ENCODE assay signal across 11 cellular contexts in genomic region chr12:52926596-52927241, GRCh38. TPM values are rescaled to one million over a fixed set of nuclear protein-coding genes. Genes with fewer than 3 reads are reported as not detected.
DNase-seq lines count a peak whose midpoint lies in the region; ATAC-seq and TF ChIP-seq lines count a peak whose summit lies in the region.
"Had no signal": no experiment of that assay in that cellular context is flagged by ENCODE, and none has a peak within 500 bp of the region (broad histone marks: within the 10 kb centered on the region; RNA-seq: fewer than 3 reads in every experiment).

No MANE protein-coding gene starts in this region.

- H3K27ac ChIP-seq in AG04450 (ENCODE audit: low read depth, low read length) (peak overlapping the region; percentile 39), IMR-90 (ENCODE audit: insufficient read depth, low read length) (no peak overlapping the region; the same call in 1 of the 2 replicates), osteoblast (ENCODE audit: low read depth, low read length) (peak overlapping the region; percentile 95)

- H3K79me1 ChIP-seq in IMR-90 (ENCODE audit: low read depth in 1 of 2, low read length in 2 of 2) = peaks cover 0 to 16% of the 10 kb centered on the region in 2 experiments; a peak in 2 of 4 replicates

- peak overlapping the region; percentile 99 for H3K4ac ChIP-seq in IMR-90 (ENCODE audit: low read depth, low read length)

- H2AK9ac ChIP-seq in IMR-90 (replicated peaks; ENCODE audit: low read depth, low read length, poor library complexity) = peak overlapping the region; percentile 4

- DNase-seq in AG04450 (ENCODE audit: low read depth, low spot score) (no peak), IMR-90 (no peak), endothelial cell (ENCODE audit: low spot score) (no peak), osteoblast (ENCODE audit: insufficient read length, low spot score, missing footprints) (peak; percentile 76), DMS153 treated with DMSO at 0.1 percent for 48 hours (lab: John Stamatoyannopoulos, UW; ENCODE audit: unreplicated experiment) (no peak), omental fat pad (ENCODE audit: low spot score) (no peak)
- DNase-seq in central memory CD4-positive, alpha-beta T cell = no peak
- DNase-seq: CD4-positive, CD25-positive, alpha-beta regulatory T cell; KG1; posterior cingulate gyrus had no signal

- peak overlapping the region; percentile 64 for H2BK15ac ChIP-seq in IMR-90 (ENCODE audit: low read depth, low read length)

- no peaks in the 10 kb centered on the region for H4K20me1 ChIP-seq in IMR-90 (ENCODE audit: insufficient read depth, low read length)
- no peaks in the 10 kb centered on the region for H4K20me1 ChIP-seq in osteoblast (ENCODE audit: insufficient read depth, low read length)

- 0 out of 2 replicates have a peak overlapping the region, but pooled peaks have one; percentile 67 for H3K23ac ChIP-seq in IMR-90 (ENCODE audit: low read depth, low read length)

- POLR2A ChIA-PET in AG04450 (lab: Yijun Ruan, JAX) = no interaction called here
- POLR2A ChIA-PET in IMR-90 (lab: Charles Lee; ENCODE audit: unreplicated experiment) = no interaction called here

- peak overlapping the region; percentile 51 for H3K27ac Mint-ChIP-seq in endothelial cell (ENCODE audit: unreplicated experiment)
- H3K27ac Mint-ChIP-seq: CD4-positive, CD25-positive, alpha-beta regulatory T cell had no signal

- H3K79me2 ChIP-seq in osteoblast (ENCODE audit: insufficient read depth, low read length) = no peaks in the 10 kb centered on the region

- no peak for TF ChIP-seq RAD21 in IMR-90 (IDR thresholded peaks at IDR 0.05; ENCODE audit: low read length)

- in situ Hi-C loops in IMR-90 (cut with MboI; ENCODE audit: low sequenced_read_pairs) = no loop called here

- peak overlapping the region; percentile 97 for H2BK5ac ChIP-seq in IMR-90 (ENCODE audit: low read depth, low read length, poor library complexity, severe bottlenecking)

- H3K36me3 ChIP-seq in IMR-90 (ENCODE audit: control insufficient read depth, insufficient read depth, low read length) (no peaks in the 10 kb centered on the region), osteoblast (ENCODE audit: insufficient read depth, low read length) (no peaks in the 10 kb centered on the region)

- WGBS in IMR-90 (ENCODE audit: extremely low coverage in 2 of 2, insufficient read length in 1 of 2), 2 experiments = no CpG with 5 or more reads among the region's 4 CpGs

- no TSS peak for BruUV-seq in IMR-90 (replicated peaks; lab: Mats Ljungman, UMichigan)

- peak overlapping the region; percentile 99 for H2BK120ac ChIP-seq in IMR-90 (ENCODE audit: low read depth, low read length)

- H3K9ac ChIP-seq in IMR-90 (ENCODE audit: low read depth, low read length) = no peak overlapping the region

- H3K9me3 Mint-ChIP-seq in endothelial cell (ENCODE audit: unreplicated experiment) = no peaks in the 10 kb centered on the region

- H3K56ac ChIP-seq in IMR-90 (ENCODE audit: extremely low read depth, insufficient read depth, low read length) = no peak overlapping the region

- no peak overlapping the region for H3K4me3 Mint-ChIP-seq in endothelial cell (ENCODE audit: unreplicated experiment)
- H3K4me3 Mint-ChIP-seq: CD4-positive, CD25-positive, alpha-beta regulatory T cell had no signal

- dilution Hi-C loops in IMR-90 (cut with HindIII; ENCODE audit: low sequenced_read_pairs, unreplicated experiment) = no loop called here

- peaks cover 24% of the 10 kb centered on the region for H3K4me1 Mint-ChIP-seq in endothelial cell (ENCODE audit: unreplicated experiment)
- H3K4me1 Mint-ChIP-seq: CD4-positive, CD25-positive, alpha-beta regulatory T cell had no signal

- no peak for TF ChIP-seq CTCF in AG04450 (IDR thresholded peaks at IDR 0.05; ENCODE audit: low read depth, low read length)
- TF ChIP-seq CTCF in IMR-90 (conservative IDR thresholded peaks at IDR 0.05; ENCODE audit: low read depth, low read length) = no peak
- no peak for TF ChIP-seq CTCF in endothelial cell (IDR thresholded peaks at IDR 0.05; ENCODE audit: unreplicated experiment)
- no peak for TF ChIP-seq CTCF in osteoblast (IDR thresholded peaks at IDR 0.05; ENCODE audit: extremely low read depth, low read depth, low read length)
- TF ChIP-seq CTCF in omental fat pad (IDR thresholded peaks at IDR 0.05) = no peak

- H3K27me3 ChIP-seq in AG04450 (ENCODE audit: control insufficient read depth, insufficient read depth, low read length) (no peaks in the 10 kb centered on the region), IMR-90 (ENCODE audit: control insufficient read depth, insufficient read depth, low read length) (no peaks in the 10 kb centered on the region), osteoblast (ENCODE audit: insufficient read depth, low read length) (no peaks in the 10 kb centered on the region)

- peaks cover 29% of the 10 kb centered on the region for H3K4me1 ChIP-seq in IMR-90 (ENCODE audit: control insufficient read depth, insufficient read depth, low read length)
- H3K4me1 ChIP-seq in osteoblast (ENCODE audit: insufficient read depth, low read length) = peaks cover 33% of the 10 kb centered on the region

- H4K5ac ChIP-seq in IMR-90 (ENCODE audit: low read depth, low read length) = peak overlapping the region; percentile 23; the same call in 1 of the 2 replicates

- H2BK20ac ChIP-seq in IMR-90 (ENCODE audit: low read depth, low read length) = peak overlapping the region; percentile 93

- peak overlapping the region; percentile 94 for H2AK5ac ChIP-seq in IMR-90 (ENCODE audit: low read depth, low read length)

- intact Hi-C loops in IMR-90 (cut with micrococcal nuclease) = no loop called here

- H3K14ac ChIP-seq in IMR-90 (replicated peaks; ENCODE audit: low read depth, low read length) = peak overlapping the region; percentile 57

- peak overlapping the region; percentile 98 for H4K91ac ChIP-seq in IMR-90 (ENCODE audit: insufficient read depth, low read depth, low read length)

- peak overlapping the region; percentile 37 to 70; a peak in 3 of 4 replicates for H4K8ac ChIP-seq in IMR-90 (ENCODE audit: low read depth in 2 of 2, low read length in 2 of 2)

- CTCF ChIA-PET in AG04450 (lab: Charles Lee) = interaction anchor here (0.6 to 3.4 kb wide), 3 partner anchors 42 to 1671 kb away, joined by 3 to 27 read pairs (median 4); no protein-coding TSS in a partner anchor
- CTCF ChIA-PET in IMR-90 (lab: Yijun Ruan, JAX) = interaction anchor here (1.1 kb wide), 1 partner anchor 10 kb away, joined by 3 read pairs; no protein-coding TSS in a partner anchor

- H3K9me3 ChIP-seq in AG04450 (ENCODE audit: control insufficient read depth, insufficient read depth, low read length) (no peaks in the 10 kb centered on the region), IMR-90 (ENCODE audit: control insufficient read depth, insufficient read depth, low read length) (no peaks in the 10 kb centered on the region), osteoblast (ENCODE audit: low read depth, low read length) (no peaks in the 10 kb centered on the region)

- H3K27me3 Mint-ChIP-seq in endothelial cell (ENCODE audit: unreplicated experiment) = peaks cover 8% of the 10 kb centered on the region

- peak overlapping the region; percentile 61; the same call in 1 of the 2 replicates for H3K18ac ChIP-seq in IMR-90 (ENCODE audit: low read depth, low read length)

- no peak overlapping the region for H3K4me3 ChIP-seq in AG04450 (ENCODE audit: low read depth, low read length)
- H3K4me3 ChIP-seq in IMR-90 (ENCODE audit: insufficient read depth, low read depth, low read length) = no peak overlapping the region
- no peak overlapping the region for H3K4me3 ChIP-seq in osteoblast (ENCODE audit: insufficient read depth, low read length)

- H2AFZ ChIP-seq in IMR-90 (replicated peaks; ENCODE audit: low read length, poor library complexity) = peak overlapping the region; percentile 83
- no peak overlapping the region for H2AFZ ChIP-seq in osteoblast (ENCODE audit: low read length)

- ATAC-seq in IMR-90 (ENCODE audit: low read depth) (no peak), GM19328 (IDR thresholded peaks at IDR 0.05; ENCODE audit: unreplicated experiment) (no peak), omental fat pad (ENCODE audit: low FRiP score) (no peak)

- H3K9me1 ChIP-seq in IMR-90 (ENCODE audit: insufficient read depth, low read length) = peaks cover 36% of the 10 kb centered on the region

- no peak for TF ChIP-seq POLR2A in IMR-90 (IDR thresholded peaks at IDR 0.05; ENCODE audit: low read depth, low read length)

- H3K36me3 Mint-ChIP-seq in endothelial cell (ENCODE audit: low read depth, unreplicated experiment) = no peaks in the 10 kb centered on the region
- H3K36me3 Mint-ChIP-seq: CD4-positive, CD25-positive, alpha-beta regulatory T cell had no signal

- H3K4me2 ChIP-seq in IMR-90 (ENCODE audit: low read depth, low read length) = no peak overlapping the region
- peak overlapping the region; percentile 4 for H3K4me2 ChIP-seq in osteoblast (ENCODE audit: insufficient read depth, low read length)

TF ChIP-seq in IMR-90, 13 proteins besides CTCF, POLR2A, EP300 and RAD21:
- no peak for TF ChIP-seq MXI1 (IDR thresholded peaks at IDR 0.05; ENCODE audit: borderline replicate concordance, low read depth, low read length)
- no peak for TF ChIP-seq RCOR1 (IDR thresholded peaks at IDR 0.05; ENCODE audit: insufficient replicate concordance, low read length)
- no peak for TF ChIP-seq FOS (IDR thresholded peaks at IDR 0.05; ENCODE audit: low read depth, low read length)

RNA-seq across cellular contexts. Expression of gene KRT8, which starts 21.8 kb away (rescaled TPM):
- polyA plus RNA-seq in AG04450 (2011; rRNA removed) = 18.2 and 22.1 TPM in 2 replicates
- polyA minus RNA-seq in AG04450 (2011; rRNA and poly(A)+ RNA removed) = 13.1 and 17.7 TPM in 2 replicates
- total RNA-seq in IMR-90 (2012; rRNA removed) = 10.9 and 14.2 TPM in 2 replicates
- polyA plus RNA-seq in IMR-90 (2012; rRNA removed) = 38.6 and 39.3 TPM in 2 replicates
- 30.9 and 49.3 TPM in 2 replicates for polyA plus RNA-seq in IMR-90 (2012; cell fraction: cytosol; rRNA removed)
- 26.9 and 31.3 TPM in 2 replicates for polyA plus RNA-seq in IMR-90 (2012; cell fraction: nucleus; rRNA removed; ENCODE audit: low replicate concordance)
- 194 TPM for total RNA-seq in endothelial cell (ENCODE audit: unreplicated experiment)
- 2.9 and 5.1 TPM in 2 replicates for total RNA-seq in osteoblast
- total RNA-seq in omental fat pad = 1,000 to 10,000 TPM in 1 of 4 donors, 100 to 1,000 TPM in 2, 10 to 100 TPM in 1; 92.8 to 1,088 (median 251) TPM
- total RNA-seq: CD4-positive, CD25-positive, alpha-beta regulatory T cell had no signal

RNA-seq across cellular contexts. Expression of gene KRT18, which starts 22.2 kb away (rescaled TPM):
- polyA plus RNA-seq in AG04450 (2011; rRNA removed) = 71.6 and 85.6 TPM in 2 replicates
- 75.0 and 87.0 TPM in 2 replicates for polyA minus RNA-seq in AG04450 (2011; rRNA and poly(A)+ RNA removed)
- total RNA-seq in IMR-90 (2012; rRNA removed) = 465 and 488 TPM in 2 replicates
- 272 and 287 TPM in 2 replicates for polyA plus RNA-seq in IMR-90 (2012; rRNA removed)
- polyA plus RNA-seq in IMR-90 (2012; cell fraction: cytosol; rRNA removed) = 215 and 331 TPM in 2 replicates
- 179 and 252 TPM in 2 replicates for polyA plus RNA-seq in IMR-90 (2012; cell fraction: nucleus; rRNA removed; ENCODE audit: low replicate concordance)
- total RNA-seq in endothelial cell (ENCODE audit: unreplicated experiment) = 195 TPM
- 22.4 and 61.9 TPM in 2 replicates for total RNA-seq in osteoblast
- total RNA-seq in omental fat pad = 1,000 to 10,000 TPM in 1 of 4 donors, 100 to 1,000 TPM in 2, 10 to 100 TPM in 1; 12.1 to 2,005 (median 376) TPM
